In genomic region chr5:149320791-149321330, GRCh38 we compare ENCODE assay signal across 8 cellular contexts. TPM values are rescaled to one million over a fixed set of nuclear protein-coding genes. Genes with fewer than 3 reads are reported as not detected.
DNase-seq lines count a peak whose midpoint lies in the region; FAIRE-seq and TF ChIP-seq lines count a peak whose summit lies in the region.

No MANE protein-coding gene starts in this region.

- H3K27me3 Mint-ChIP-seq in brain = no peaks in the 10 kb centered on the region

- FAIRE-seq in GM12891 (lab: Jason Lieb, UNC) = no peak

- no peak for TF ChIP-seq CTCF in brain (conservative IDR thresholded peaks at IDR 0.05)
- no peak for TF ChIP-seq CTCF in GM10248 (IDR thresholded peaks at IDR 0.05; ENCODE audit: control extremely low read depth, extremely low read depth, low read depth, missing control alignments)

- CTCF ChIA-PET in GM10248 (lab: Yijun Ruan, JAX) = interaction anchor here (0.8 to 12.6 kb wide), 9 partner anchors 10 to 244 kb away, joined by 3 to 152 read pairs (median 3); no protein-coding TSS in a partner anchor

- DNase-seq in EH (ENCODE audit: low read depth) (peak; percentile 98), NCI-H2227 (lab: John Stamatoyannopoulos, UW; ENCODE audit: unreplicated experiment) (peak; percentile 84), inferior parietal cortex (ENCODE audit: extremely low spot score) (peak; percentile 54), GM12891 (ENCODE audit: insufficient read length, low spot score) (no peak), GM10248 (ENCODE audit: extremely low spot score) (no peak)
- no peak for DNase-seq in activated CD8-positive, alpha-beta memory T cell treated with anti-CD3 and anti-CD28 coated beads, Interleukin-2, amount 50 U/mL, for 4 hours

- POLR2A ChIA-PET in GM10248 (lab: Yijun Ruan, JAX) = no interaction called here

- H3K9me3 Mint-ChIP-seq in brain = no peaks in the 10 kb centered on the region

- peak overlapping the region in 17 of 21 experiments; percentile 27 to 83 (median 63) for H3K27ac ChIP-seq in skin epidermis

- TF ChIP-seq POLR2A in GM12891 (IDR thresholded peaks at IDR 0.05; ENCODE audit: low read depth, low read length) = no peak

- no peak overlapping the region for H3K4me3 ChIP-seq in skin epidermis

- H3K27ac Mint-ChIP-seq in brain = peak overlapping the region; percentile 64 to 96 (median 91)

- peaks cover 6% of the 10 kb centered on the region for H3K36me3 Mint-ChIP-seq in brain

- H3K4me1 Mint-ChIP-seq in brain = peaks cover 49% of the 10 kb centered on the region

- H3K4me3 Mint-ChIP-seq in brain = peak overlapping the region in 1 of 5 experiments; percentile 31

TF ChIP-seq in GM12891, 5 proteins besides CTCF, POLR2A, EP300 and RAD21:
- TF ChIP-seq POLR2AphosphoS5 (IDR thresholded peaks at IDR 0.05; ENCODE audit: low read depth, low read length) (no peak), POU2F2 (IDR thresholded peaks at IDR 0.05; ENCODE audit: low read depth, low read length) (no peak), SPI1 (IDR thresholded peaks at IDR 0.05; ENCODE audit: low read depth, low read length) (no peak), PAX5 (IDR thresholded peaks at IDR 0.05; ENCODE audit: insufficient read depth, low read length, severe bottlenecking) (no peak), TAF1 (IDR thresholded peaks at IDR 0.05; ENCODE audit: low read depth, low read length) (no peak)

RNA-seq across cellular contexts. Expression of gene GRPEL2, which starts 24.4 kb away (rescaled TPM):
- 4.3 TPM for polyA plus RNA-seq in brain (ENCODE audit: insufficient read depth, low read depth, low replicate concordance)
- polyA plus RNA-seq in GM12891 (2012; ENCODE audit: low read depth, missing spikeins) = 5.9 TPM

RNA-seq across cellular contexts. Expression of gene PCYOX1L, which starts 37.0 kb away (rescaled TPM):
- 11.6 TPM for polyA plus RNA-seq in brain (ENCODE audit: insufficient read depth, low read depth, low replicate concordance)
- 8.9 TPM for polyA plus RNA-seq in GM12891 (2012; ENCODE audit: low read depth, missing spikeins)

RNA-seq across cellular contexts. Expression of gene AFAP1L1, which starts 49.2 kb away (rescaled TPM):
- polyA plus RNA-seq in brain (ENCODE audit: insufficient read depth, low read depth, low replicate concordance) = 6.2 TPM
- 0.05 TPM for polyA plus RNA-seq in GM12891 (2012; ENCODE audit: low read depth, missing spikeins)

RNA-seq across cellular contexts. Expression of gene IL17B, which starts 58.2 kb away (rescaled TPM):
- not detected for polyA plus RNA-seq in brain (ENCODE audit: insufficient read depth, low read depth, low replicate concordance)
- not detected for polyA plus RNA-seq in GM12891 (2012; ENCODE audit: low read depth, missing spikeins)

Comparison
In these comparisons a context has a peak if more than half of its experiments do, and no peak if none do; other contexts are left out.
1. DNase-seq: peak in EH (single experiment), NCI-H2227 (single experiment) and inferior parietal cortex (single experiment); none in GM12891 (single experiment), activated CD8-positive, alpha-beta memory T cell treated with anti-CD3 and anti-CD28 coated beads, Interleukin-2, amount 50 U/mL, for 4 hours (single experiment) and GM10248 (single experiment).